In the genomic region with DNA sequence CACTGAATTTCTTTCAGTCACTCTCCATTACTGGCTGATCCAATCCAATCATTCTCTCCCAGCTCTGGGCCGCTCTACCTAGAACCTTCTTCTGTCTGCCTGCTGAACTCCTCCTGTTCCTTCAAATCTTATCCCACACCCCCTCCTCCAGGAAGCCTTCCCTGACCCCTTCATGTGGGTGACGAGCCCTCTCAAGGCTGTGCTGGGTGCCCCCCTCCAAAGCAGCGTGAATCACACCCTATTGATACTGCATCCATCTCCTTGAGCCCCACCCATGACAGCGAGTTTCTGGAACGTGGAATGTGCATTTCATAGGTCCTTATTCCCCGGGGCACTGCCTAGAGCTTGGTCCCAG, we compare ENCODE assay signal across 23 cellular contexts. TPM values are rescaled to one million over a fixed set of nuclear protein-coding genes. Genes with fewer than 3 reads are reported as not detected.
A peak's percentile ranks its signal among the peaks of the same experiment; 100 is the strongest.
DNase-seq lines count a peak whose midpoint lies in the region; ATAC-seq and TF ChIP-seq lines count a peak whose summit lies in the region.
"Had no signal": no experiment of that assay in that cellular context is flagged by ENCODE, and none has a peak within 500 bp of the region (broad histone marks: within the 10 kb centered on the region; RNA-seq: fewer than 3 reads in every experiment).

No MANE protein-coding gene starts in this region.

- H3K9me3 Mint-ChIP-seq in CD4-positive, alpha-beta T cell, result no peaks in the 10 kb centered on the region
- no peaks in the 10 kb centered on the region for H3K9me3 Mint-ChIP-seq in activated B cell treated with CpG ODN at 0.5 μM for 24 hours
- H3K9me3 Mint-ChIP-seq in naive B cell, result peaks cover 0 to 2% (median 0%) of the 10 kb centered on the region in 7 donors

- intact Hi-C loops in CD4-positive, alpha-beta T cell (cut with DNase I, micrococcal nuclease), result loop anchor here in 1 of 2 experiments (10.0 kb wide), 1 partner anchor 454 kb away; a partner anchor contains a TSS
- intact Hi-C loops in activated B cell treated with CpG ODN at 0.5 μM for 24 hours (cut with micrococcal nuclease), result no loop called here

- peak overlapping the region; percentile 76 for H3K4me3 Mint-ChIP-seq in CD4-positive, alpha-beta T cell
- H3K4me3 Mint-ChIP-seq in activated B cell treated with CpG ODN at 0.5 μM for 24 hours (no peak overlapping the region), naive B cell (peak overlapping the region in 6 of 8 donors; percentile 44 to 99 (median 62))

- no peaks in the 10 kb centered on the region for H3K27me3 ChIP-seq in BLaER1
- H3K27me3 ChIP-seq in CD4-positive, alpha-beta T cell (ENCODE audit: control insufficient read depth, insufficient read depth, low read length), result no peaks in the 10 kb centered on the region
- H3K27me3 ChIP-seq: body of pancreas, gastrocnemius medialis, pancreas had no signal

- H3K27ac Mint-ChIP-seq in CD4-positive, alpha-beta T cell, result peak overlapping the region; percentile 20
- H3K27ac Mint-ChIP-seq in activated B cell treated with CpG ODN at 0.5 μM for 24 hours (peak overlapping the region; percentile 35), naive B cell (peak overlapping the region in 2 of 6 donors; percentile 73 to 81)

- no peak for ATAC-seq in CD4-positive, alpha-beta T cell (ENCODE audit: poor library complexity)
- ATAC-seq in activated B cell treated with CpG ODN at 0.5 μM for 24 hours (ENCODE audit: low read depth) (no peak), naive B cell (ENCODE audit: low read depth in 2 of 2) (no peak)
- ATAC-seq: body of pancreas, gastrocnemius medialis, pancreas had no signal

- H3K9me3 ChIP-seq in BLaER1, result no peaks in the 10 kb centered on the region
- no peaks in the 10 kb centered on the region for H3K9me3 ChIP-seq in CD4-positive, alpha-beta T cell (ENCODE audit: control insufficient read depth, low read length)
- H3K9me3 ChIP-seq: body of pancreas, gastrocnemius medialis, pancreas, SK-N-SH, thoracic aorta had no signal

- H3K4me1 Mint-ChIP-seq in CD4-positive, alpha-beta T cell (ENCODE audit: low read depth), result peaks cover 45% of the 10 kb centered on the region
- H3K4me1 Mint-ChIP-seq in activated B cell treated with CpG ODN at 0.5 μM for 24 hours (peaks cover 51% of the 10 kb centered on the region), naive B cell (peaks cover 47 to 74% (median 65%) of the 10 kb centered on the region in 3 donors)

- H3K4me2 ChIP-seq in BLaER1, result peak overlapping the region; percentile 59
- H3K4me2 ChIP-seq: SK-N-SH had no signal

- peak overlapping the region; percentile 27; the same call in 1 of the 2 replicates for H3K9ac ChIP-seq in BLaER1
- H3K9ac ChIP-seq: SK-N-SH had no signal

- peaks cover 10% of the 10 kb centered on the region for H4K20me1 ChIP-seq in BLaER1

- DNase-seq in CD4-positive, alpha-beta T cell, result no peak
- DNase-seq in activated B cell treated with CpG ODN at 0.5 μM for 24 hours (no peak), naive B cell (no peak), NCI-H1694 treated with DMSO at 0.1 percent for 48 hours (lab: John Stamatoyannopoulos, UW) (no peak), D341Med (ENCODE audit: low spot score) (no peak)
- no peak for DNase-seq in activated CD4-positive, CD25-positive, alpha-beta regulatory T cell treated with anti-CD3 and anti-CD28 coated beads, Interleukin-2, amount 50 U/mL, for 72 hours
- DNase-seq: activated CD8-positive, alpha-beta memory T cell treated with anti-CD3 and anti-CD28 coated beads for 24 hours; activated gamma-delta T cell; DMS79 treated with DMSO at 0.1 percent for 48 hours; erythroblast; gastrocnemius medialis; NCI-H1092; NCI-H2171; OCI-M1; pancreas; SK-N-SH; stimulated activated CD4-positive, alpha-beta T cell treated with anti-CD3 and anti-CD28 coated beads, Interleukin-4, amount 100 ng/mL, for 1 hour had no signal

- CTCF ChIA-PET in CD4-positive, alpha-beta T cell (lab: Charles Lee), result no interaction called here
- CTCF ChIA-PET in activated B cell treated with CpG ODN at 0.5 μM for 24 hours (lab: Charles Lee), result interaction anchor here (0.6 to 1.3 kb wide), 2 partner anchors 24 to 57 kb away, joined by 3 to 4 read pairs; no protein-coding TSS in a partner anchor

- no peak overlapping the region for H3K4me3 ChIP-seq in BLaER1
- H3K4me3 ChIP-seq: body of pancreas, gastrocnemius medialis, pancreas, thoracic aorta had no signal

- peaks cover 4% of the 10 kb centered on the region for H3K27me3 Mint-ChIP-seq in CD4-positive, alpha-beta T cell
- H3K27me3 Mint-ChIP-seq in activated B cell treated with CpG ODN at 0.5 μM for 24 hours (no peaks in the 10 kb centered on the region), naive B cell (no peaks in the 10 kb centered on the region)

- peaks cover 66% of the 10 kb centered on the region for H3K36me3 Mint-ChIP-seq in CD4-positive, alpha-beta T cell (ENCODE audit: low read depth)
- peaks cover 56% of the 10 kb centered on the region for H3K36me3 Mint-ChIP-seq in activated B cell treated with CpG ODN at 0.5 μM for 24 hours (ENCODE audit: low read depth)
- peaks cover 6 to 18% of the 10 kb centered on the region in 2 donors for H3K36me3 Mint-ChIP-seq in naive B cell

- peaks cover 44% of the 10 kb centered on the region for H3K36me3 ChIP-seq in BLaER1
- H3K36me3 ChIP-seq: pancreas, thoracic aorta had no signal

- peak overlapping the region; percentile 30; the same call in 1 of the 2 replicates for H3K27ac ChIP-seq in BLaER1
- H3K27ac ChIP-seq in CD4-positive, alpha-beta T cell (ENCODE audit: low read depth, low read length), result no peak overlapping the region
- H3K27ac ChIP-seq: body of pancreas, HL-60, pancreas, thoracic aorta had no signal

- peaks cover 73% of the 10 kb centered on the region for H3K4me1 ChIP-seq in BLaER1

- POLR2A ChIA-PET in CD4-positive, alpha-beta T cell (lab: Charles Lee), result interaction anchor here (0.7 kb wide), 1 partner anchor 28 kb away, joined by 3 read pairs; no protein-coding TSS in a partner anchor
- POLR2A ChIA-PET in activated B cell treated with CpG ODN at 0.5 μM for 24 hours (lab: Charles Lee), result interaction anchor here (1.4 to 10.9 kb wide), 3 partner anchors 20 to 57 kb away, joined by 3 to 193 read pairs (median 5); a partner anchor contains a TSS

- TF ChIP-seq CTCF in CD4-positive, alpha-beta T cell (IDR thresholded peaks at IDR 0.05), result no peak
- TF ChIP-seq CTCF in activated B cell treated with CpG ODN at 0.5 μM for 24 hours (IDR thresholded peaks at IDR 0.05), result no peak

RNA-seq across cellular contexts. Expression of a gene that starts 3.2 kb away (rescaled TPM):
- 100 to 1,000 TPM; 145 to 151 TPM for total RNA-seq in CD4-positive, alpha-beta T cell
- 110 and 111 TPM in 2 replicates for total RNA-seq in activated B cell treated with CpG ODN at 0.5 μM for 24 hours
- polyA plus RNA-seq in naive B cell (ENCODE audit: low read depth in 6 of 6), result 10 to 100 TPM; 70.3 to 95.3 (median 79.0) TPM

RNA-seq across cellular contexts. Expression of a gene that starts 4.6 kb away (rescaled TPM):
- 10 to 100 TPM; 25.1 to 25.8 TPM for total RNA-seq in CD4-positive, alpha-beta T cell
- 61.4 and 61.6 TPM in 2 replicates for total RNA-seq in activated B cell treated with CpG ODN at 0.5 μM for 24 hours
- 100 to 1,000 TPM in 1 of 6 donors, 10 to 100 TPM in 5; 54.2 to 103 (median 74.6) TPM for polyA plus RNA-seq in naive B cell (ENCODE audit: low read depth in 6 of 6)

RNA-seq across cellular contexts. Expression of a gene that starts 7.1 kb away (rescaled TPM):
- total RNA-seq in CD4-positive, alpha-beta T cell, result not detected
- 0.15 and 0.55 TPM in 2 replicates for total RNA-seq in activated B cell treated with CpG ODN at 0.5 μM for 24 hours
- polyA plus RNA-seq in naive B cell (ENCODE audit: low read depth in 6 of 6), result not detected

RNA-seq across cellular contexts. Expression of a gene that starts 23.2 kb away (rescaled TPM):
- not detected for total RNA-seq in CD4-positive, alpha-beta T cell
- total RNA-seq in activated B cell treated with CpG ODN at 0.5 μM for 24 hours, result not detected in 2 replicates
- not detected for polyA plus RNA-seq in naive B cell (ENCODE audit: low read depth in 6 of 6)
- total RNA-seq: body of pancreas, gastrocnemius medialis, H4, pancreas, skeletal muscle tissue, thoracic aorta had no signal
- polyA plus RNA-seq: pancreas, SK-N-SH had no signal

RNA-seq across cellular contexts. Expression of a gene that starts 25.2 kb away (rescaled TPM):
- not detected for total RNA-seq in CD4-positive, alpha-beta T cell
- total RNA-seq in activated B cell treated with CpG ODN at 0.5 μM for 24 hours, result not detected in 2 replicates
- polyA plus RNA-seq in naive B cell (ENCODE audit: low read depth in 6 of 6), result not detected
- total RNA-seq: body of pancreas, gastrocnemius medialis, H4, pancreas, skeletal muscle tissue, thoracic aorta had no signal
- polyA plus RNA-seq: pancreas, SK-N-SH had no signal
